In genomic region chr7:106346678-106347217, GRCh38 we compare ENCODE assay signal across 1 cellular context.
TF ChIP-seq lines count a peak whose summit lies in the region.

No MANE protein-coding gene starts in this region.

TF ChIP-seq in SK-N-SH, 30 proteins besides CTCF, POLR2A, EP300 and RAD21 (continued from another document):
- no peak for TF ChIP-seq REST (IDR thresholded peaks at IDR 0.05; ENCODE audit: low read depth, low read length)
- peak; percentile 61; the same call in 1 of the 2 replicates for TF ChIP-seq MEF2A (IDR thresholded peaks at IDR 0.05; ENCODE audit: borderline replicate concordance, low read depth)
- TF ChIP-seq FOXJ3 (CRISPR knock-in tag; IDR thresholded peaks at IDR 0.05) = no peak
